Comparison of ENCODE assay signal across 19 cellular contexts in genomic region chr22:41870786-41871185, GRCh38. TPM values are rescaled to one million over a fixed set of nuclear protein-coding genes. Genes with fewer than 3 reads are reported as not detected.
"Had no signal": no experiment of that assay in that cellular context is flagged by ENCODE, and none has a peak within 500 bp of the region (broad histone marks: within the 10 kb centered on the region; RNA-seq: fewer than 3 reads in every experiment).

No MANE protein-coding gene starts in this region.

- H3K27me3 Mint-ChIP-seq: activated B cell treated with CpG ODN at 0.5 μM for 24 hours; activated naive CD8-positive, alpha-beta T cell treated with anti-CD3 and anti-CD28 coated beads, Interleukin-2, amount 50 U/mL, for 24 hours; stimulated activated naive CD8-positive, alpha-beta T cell treated with anti-CD3 and anti-CD28 coated beads, Interleukin-15, amount 100 ng/mL, for 72 hours had no signal

- H3K4me3 Mint-ChIP-seq: activated B cell treated with CpG ODN at 0.5 μM for 24 hours; activated naive CD8-positive, alpha-beta T cell treated with anti-CD3 and anti-CD28 coated beads, Interleukin-2, amount 50 U/mL, for 24 hours; natural killer cell; stimulated activated naive CD8-positive, alpha-beta T cell treated with anti-CD3 and anti-CD28 coated beads, Interleukin-15, amount 100 ng/mL, for 72 hours had no signal

- ATAC-seq: activated naive CD8-positive, alpha-beta T cell treated with anti-CD3 and anti-CD28 coated beads, Interleukin-2, amount 50 U/mL, for 24 hours; foreskin keratinocyte; natural killer cell; right lobe of liver; stimulated activated naive CD8-positive, alpha-beta T cell treated with anti-CD3 and anti-CD28 coated beads, Interleukin-15, amount 100 ng/mL, for 72 hours had no signal

- H3K4me1 ChIP-seq: ascending aorta, colonic mucosa, foreskin keratinocyte, prostate gland, testis had no signal

- H3K9me3 Mint-ChIP-seq: activated B cell treated with CpG ODN at 0.5 μM for 24 hours; activated naive CD8-positive, alpha-beta T cell treated with anti-CD3 and anti-CD28 coated beads, Interleukin-2, amount 50 U/mL, for 24 hours; natural killer cell; stimulated activated naive CD8-positive, alpha-beta T cell treated with anti-CD3 and anti-CD28 coated beads, Interleukin-15, amount 100 ng/mL, for 72 hours had no signal

- DNase-seq: activated B cell treated with CpG ODN at 0.5 μM for 24 hours; activated CD4-positive, alpha-beta T cell treated with anti-CD3 and anti-CD28 coated beads, Interleukin-2, amount 50 U/mL, for 1 hour; activated effector memory CD4-positive, alpha-beta T cell treated with Interleukin-2 at 50 U/mL for 16 hours; activated naive CD8-positive, alpha-beta T cell treated with anti-CD3 and anti-CD28 coated beads, Interleukin-2, amount 50 U/mL, for 24 hours; activated T-cell treated with anti-CD3 and anti-CD28 coated beads for 4 hours; colonic mucosa; esophagus squamous epithelium; foreskin keratinocyte; natural killer cell; nucleus accumbens; right lobe of liver; stimulated activated CD8-positive, alpha-beta memory T cell treated with anti-CD3 and anti-CD28 coated beads, Interleukin-4, amount 100 ng/mL, for 48 hours; stimulated activated naive CD8-positive, alpha-beta T cell treated with anti-CD3 and anti-CD28 coated beads, Interleukin-15, amount 100 ng/mL, for 72 hours; T-helper 2 cell; testis had no signal

- H3K27me3 ChIP-seq: ascending aorta, colonic mucosa, esophagus squamous epithelium, foreskin keratinocyte, right lobe of liver, testis had no signal

- H3K27ac ChIP-seq: ascending aorta, colonic mucosa, esophagus squamous epithelium, foreskin keratinocyte, prostate gland, right lobe of liver, testis had no signal

- H3K27ac Mint-ChIP-seq: activated naive CD8-positive, alpha-beta T cell treated with anti-CD3 and anti-CD28 coated beads, Interleukin-2, amount 50 U/mL, for 24 hours; natural killer cell had no signal

- H3K4me3 ChIP-seq: ascending aorta, colonic mucosa, esophagus squamous epithelium, prostate gland, right lobe of liver, testis had no signal

- H3K9me3 ChIP-seq: ascending aorta, colonic mucosa, esophagus squamous epithelium, prostate gland, right lobe of liver, testis had no signal

RNA-seq across cellular contexts. Expression of gene SHISA8, which starts 44.1 kb away (rescaled TPM):
- total RNA-seq: ascending aorta, colonic mucosa, esophagus squamous epithelium, foreskin keratinocyte, lung microvascular endothelial cell, prostate gland, right lobe of liver, urinary bladder had no signal

RNA-seq across cellular contexts. Expression of gene TNFRSF13C, which starts 55.8 kb away (rescaled TPM):
- total RNA-seq: ascending aorta, lung microvascular endothelial cell had no signal
